ENCODE assay signal across 16 cellular contexts in genomic region chr4:169244210-169244609, GRCh38. TPM values are rescaled to one million over a fixed set of nuclear protein-coding genes. Genes with fewer than 3 reads are reported as not detected.
DNase-seq lines count a peak whose midpoint lies in the region; ATAC-seq, FAIRE-seq and TF ChIP-seq lines count a peak whose summit lies in the region.
"Had no signal": no experiment of that assay in that cellular context is flagged by ENCODE, and none has a peak within 500 bp of the region (broad histone marks: within the 10 kb centered on the region; RNA-seq: fewer than 3 reads in every experiment).

No MANE protein-coding gene starts in this region.

- DNase-seq in astrocyte (ENCODE audit: low read depth) (no peak), foreskin melanocyte (peak; percentile 18), osteocyte (ENCODE audit: extremely low spot score, unreplicated experiment) (no peak), posterior vena cava (ENCODE audit: low spot score) (no peak), GM13977 (ENCODE audit: low spot score) (no peak)
- DNase-seq: activated CD8-positive, alpha-beta memory T cell treated with anti-CD3 and anti-CD28 coated beads for 24 hours; activated gamma-delta T cell treated with Interleukin-2 at 50 U/mL for 16 hours; CD4-positive, CD25-positive, alpha-beta regulatory T cell; effector memory CD8-positive, alpha-beta T cell; natural killer cell; NCI-H1417; upper lobe of right lung had no signal

- H2AFZ ChIP-seq in astrocyte (ENCODE audit: low read depth, low read length): no peak overlapping the region

- H3K36me3 ChIP-seq in HUES64 (ENCODE audit: insufficient read depth, low read length) (no peaks in the 10 kb centered on the region), astrocyte (ENCODE audit: insufficient read depth, low read length) (no peaks in the 10 kb centered on the region)
- H3K36me3 ChIP-seq: upper lobe of right lung had no signal

- H3K27ac Mint-ChIP-seq in astrocyte (ENCODE audit: unreplicated experiment): peak overlapping the region; percentile 17
- H3K27ac Mint-ChIP-seq in osteocyte (ENCODE audit: unreplicated experiment): peak overlapping the region; percentile 94
- H3K27ac Mint-ChIP-seq: CD4-positive, CD25-positive, alpha-beta regulatory T cell; effector memory CD8-positive, alpha-beta T cell; natural killer cell; stimulated activated effector memory CD8-positive, alpha-beta T cell treated with anti-CD3 and anti-CD28 coated beads, Interleukin-12 subunit alpha, Interleukin-12 subunit beta, amount 100 ng/mL, for 72 hours had no signal

- H3K4me3 ChIP-seq in HUES64 (ENCODE audit: low read length) (no peak overlapping the region), astrocyte (ENCODE audit: insufficient read depth, low read depth, low read length) (no peak overlapping the region)
- H3K4me3 ChIP-seq: upper lobe of right lung had no signal

- H3K4me1 ChIP-seq in HUES64 (ENCODE audit: insufficient read depth, low read length): peaks cover 30% of the 10 kb centered on the region
- H3K4me1 ChIP-seq in astrocyte (ENCODE audit: insufficient read depth, low read length): peaks cover 25% of the 10 kb centered on the region

- FAIRE-seq in astrocyte (lab: Jason Lieb, UNC): peak; percentile 9

- TF ChIP-seq CTCF in astrocyte (IDR thresholded peaks at IDR 0.05; ENCODE audit: insufficient read depth, low read depth, low read length): no peak
- TF ChIP-seq CTCF in osteocyte (IDR thresholded peaks at IDR 0.05): no peak
- TF ChIP-seq CTCF in GM13977 (IDR thresholded peaks at IDR 0.05; ENCODE audit: extremely low read depth, insufficient read depth, missing control alignments): no peak

- H3K4me1 Mint-ChIP-seq in astrocyte (ENCODE audit: low read depth, unreplicated experiment) (peaks cover 12% of the 10 kb centered on the region), osteocyte (ENCODE audit: unreplicated experiment) (peaks cover 77% of the 10 kb centered on the region)
- H3K4me1 Mint-ChIP-seq: CD4-positive, CD25-positive, alpha-beta regulatory T cell; natural killer cell; stimulated activated effector memory CD8-positive, alpha-beta T cell treated with anti-CD3 and anti-CD28 coated beads, Interleukin-12 subunit alpha, Interleukin-12 subunit beta, amount 100 ng/mL, for 72 hours had no signal

- H3K4me3 Mint-ChIP-seq in astrocyte (ENCODE audit: unreplicated experiment) (no peak overlapping the region), osteocyte (ENCODE audit: unreplicated experiment) (no peak overlapping the region)
- H3K4me3 Mint-ChIP-seq: CD4-positive, CD25-positive, alpha-beta regulatory T cell; effector memory CD8-positive, alpha-beta T cell; natural killer cell; stimulated activated effector memory CD8-positive, alpha-beta T cell treated with anti-CD3 and anti-CD28 coated beads, Interleukin-12 subunit alpha, Interleukin-12 subunit beta, amount 100 ng/mL, for 72 hours had no signal

- H3K9ac ChIP-seq in HUES64 (ENCODE audit: low read depth, low read length) (peak overlapping the region; percentile 10; the same call in 1 of the 2 replicates), astrocyte (ENCODE audit: low read length) (peak overlapping the region; percentile 39)

- no peak for ATAC-seq in HG02798 (IDR thresholded peaks at IDR 0.05; ENCODE audit: poor library complexity, unreplicated experiment)
- no peak for ATAC-seq in GM21360 (IDR thresholded peaks at IDR 0.05; ENCODE audit: unreplicated experiment)
- ATAC-seq: effector memory CD8-positive, alpha-beta T cell; natural killer cell; stimulated activated effector memory CD8-positive, alpha-beta T cell treated with anti-CD3 and anti-CD28 coated beads, Interleukin-12 subunit alpha, Interleukin-12 subunit beta, amount 100 ng/mL, for 72 hours had no signal

- H3K27me3 ChIP-seq in HUES64 (ENCODE audit: insufficient read depth, low read length) (no peaks in the 10 kb centered on the region), astrocyte (ENCODE audit: insufficient read depth, low read length) (no peaks in the 10 kb centered on the region)
- H3K27me3 ChIP-seq: upper lobe of right lung had no signal

- peaks cover 97% of the 10 kb centered on the region for H3K79me2 ChIP-seq in astrocyte (ENCODE audit: insufficient read depth, low read length)

- H3K9me3 ChIP-seq in HUES64 (ENCODE audit: insufficient read depth, low read depth, low read length) (no peaks in the 10 kb centered on the region), astrocyte (ENCODE audit: insufficient read depth, low read depth, low read length) (no peaks in the 10 kb centered on the region)
- H3K9me3 ChIP-seq: upper lobe of right lung had no signal

- H3K27ac ChIP-seq in HUES64 (ENCODE audit: low read depth, low read length) (peak overlapping the region; percentile 50), astrocyte (ENCODE audit: low read depth, low read length) (peak overlapping the region; percentile 44)
- H3K27ac ChIP-seq: upper lobe of right lung had no signal

- in situ Hi-C loops in GM13977 (cut with MboI; ENCODE audit: low pct_unique_long_range_greater_than_20kb, low sequenced_read_pairs, unreplicated experiment): no loop called here

- peak overlapping the region; percentile 63 for H3K4me2 ChIP-seq in astrocyte (ENCODE audit: low read length)

- 63% methylated on average over 2 of the region's 2 CpGs for WGBS in HUES64

- intact Hi-C loops in posterior vena cava (cut with DNase I): no loop called here

- H4K20me1 ChIP-seq in astrocyte (ENCODE audit: insufficient read depth, low read length): peaks cover 55% of the 10 kb centered on the region

- H3K27me3 Mint-ChIP-seq in astrocyte (ENCODE audit: low read depth, unreplicated experiment) (no peaks in the 10 kb centered on the region), osteocyte (ENCODE audit: unreplicated experiment) (no peaks in the 10 kb centered on the region)

- H3K36me3 Mint-ChIP-seq in astrocyte (ENCODE audit: low read depth, unreplicated experiment): peaks cover 2% of the 10 kb centered on the region
- H3K36me3 Mint-ChIP-seq in osteocyte (ENCODE audit: unreplicated experiment): peaks cover 14% of the 10 kb centered on the region
- H3K36me3 Mint-ChIP-seq: CD4-positive, CD25-positive, alpha-beta regulatory T cell; natural killer cell; stimulated activated effector memory CD8-positive, alpha-beta T cell treated with anti-CD3 and anti-CD28 coated beads, Interleukin-12 subunit alpha, Interleukin-12 subunit beta, amount 100 ng/mL, for 72 hours had no signal

- H3K9me3 Mint-ChIP-seq in astrocyte (ENCODE audit: unreplicated experiment): no peaks in the 10 kb centered on the region
- H3K9me3 Mint-ChIP-seq in osteocyte (ENCODE audit: unreplicated experiment): no peaks in the 10 kb centered on the region
- H3K9me3 Mint-ChIP-seq: effector memory CD8-positive, alpha-beta T cell; natural killer cell; stimulated activated effector memory CD8-positive, alpha-beta T cell treated with anti-CD3 and anti-CD28 coated beads, Interleukin-12 subunit alpha, Interleukin-12 subunit beta, amount 100 ng/mL, for 72 hours had no signal

RNA-seq across cellular contexts. Expression of gene SH3RF1, which starts 26.5 kb away (rescaled TPM):
- polyA plus RNA-seq in HUES64 (2013, experiment 1 of 2): 6.9 TPM
- polyA plus RNA-seq in HUES64 (2013, experiment 2 of 2): 7.0 TPM
- total RNA-seq in astrocyte: 20.8 and 25.9 TPM in 2 replicates
- 27.6 and 31.8 TPM in 2 replicates for total RNA-seq in osteocyte
- total RNA-seq in posterior vena cava: 10 to 100 TPM; 13.8 to 20.3 TPM
- polyA plus RNA-seq: CD4-positive, CD25-positive, alpha-beta regulatory T cell had no signal
